11 cellular contexts compared by ENCODE assay signal in genomic region chr2:220076734-220077133, GRCh38.
DNase-seq lines count a peak whose midpoint lies in the region; ATAC-seq, FAIRE-seq and TF ChIP-seq lines count a peak whose summit lies in the region.
"Had no signal": no experiment of that assay in that cellular context is flagged by ENCODE, and none has a peak within 500 bp of the region (broad histone marks: within the 10 kb centered on the region; RNA-seq: fewer than 3 reads in every experiment).

No MANE protein-coding gene starts in this region.

- FAIRE-seq in urothelium cell line (lab: Jason Lieb, UNC): no peak
- FAIRE-seq: G401.6 had no signal

- intact Hi-C loops in sciatic nerve (cut with DNase I): no loop called here

- ATAC-seq in SK-N-SH treated with all-trans-retinoic acid at 6 μM for 48 hours: peak; percentile 98
- peak; percentile 94 for ATAC-seq in sciatic nerve
- no peak for ATAC-seq in HG03159 (IDR thresholded peaks at IDR 0.05; ENCODE audit: unreplicated experiment)
- ATAC-seq: activated T-cell treated with anti-CD3 and anti-CD28 coated beads, Interleukin-2, amount 50 U/mL, for 72 hours had no signal

- peak; percentile 70 for TF ChIP-seq CTCF in foreskin fibroblast (IDR thresholded peaks at IDR 0.05; ENCODE audit: low read depth, low read length)

- H3K4me3 ChIP-seq in foreskin fibroblast (ENCODE audit: low read depth in 1 of 2, low read length in 2 of 2): no peak overlapping the region

- DNase-seq in GM04504 (ENCODE audit: low read depth): peak; percentile 45
- DNase-seq in foreskin fibroblast: peak; percentile 87 to 96
- no peak for DNase-seq in sciatic nerve (ENCODE audit: low spot score)
- no peak for DNase-seq in mucosa of gallbladder (ENCODE audit: low spot score)
- DNase-seq in urothelium cell line (ENCODE audit: low spot score): no peak
- DNase-seq in pons (ENCODE audit: low spot score): no peak
- DNase-seq: activated T-cell treated with anti-CD3 and anti-CD28 coated beads, Interleukin-2, amount 50 U/mL, for 72 hours; NCI-H1105 treated with DMSO at 0.1 percent for 48 hours had no signal

TF ChIP-seq in SK-N-SH treated with all-trans-retinoic acid at 6 μM for 48 hours, 23 proteins besides CTCF, POLR2A, EP300 and RAD21:
- TF ChIP-seq ZFP3 (CRISPR knock-in tag; IDR thresholded peaks at IDR 0.05) (no peak), CSDC2 (CRISPR knock-in tag; IDR thresholded peaks at IDR 0.05) (no peak), SNAI2 (CRISPR knock-in tag; IDR thresholded peaks at IDR 0.05) (no peak), ZNF565 (CRISPR knock-in tag; conservative IDR thresholded peaks at IDR 0.05; ENCODE audit: low read depth) (no peak), GLIS3 (CRISPR knock-in tag; IDR thresholded peaks at IDR 0.05) (no peak), ESRRG (CRISPR knock-in tag; IDR thresholded peaks at IDR 0.05) (no peak), PATZ1 (CRISPR knock-in tag; IDR thresholded peaks at IDR 0.05; ENCODE audit: borderline replicate concordance) (no peak), POU6F1 (CRISPR knock-in tag; IDR thresholded peaks at IDR 0.05; ENCODE audit: borderline replicate concordance, low read depth) (no peak), CREB5 (CRISPR knock-in tag; IDR thresholded peaks at IDR 0.05; ENCODE audit: low read depth) (no peak), ZFP30 (CRISPR knock-in tag; IDR thresholded peaks at IDR 0.05) (no peak), TOX (CRISPR knock-in tag; IDR thresholded peaks at IDR 0.05; ENCODE audit: borderline replicate concordance) (no peak), ISL1 (CRISPR knock-in tag; IDR thresholded peaks at IDR 0.05) (no peak), ZC3H10 (CRISPR knock-in tag; IDR thresholded peaks at IDR 0.05) (no peak), ZNF70 (CRISPR knock-in tag; IDR thresholded peaks at IDR 0.05) (no peak)
TF ChIP-seq in SK-N-SH treated with all-trans-retinoic acid at 6 μM for 48 hours: peak in this region for 0.

Comparison
In these comparisons a context has a peak if more than half of its experiments do, and no peak if none do; other contexts are left out.
1. DNase-seq: peak in GM04504 (single experiment) and foreskin fibroblast (2 of 2); none in sciatic nerve (single experiment), mucosa of gallbladder (single experiment), urothelium cell line (single experiment) and pons (single experiment).